Comparison of ENCODE assay signal across 8 cellular contexts in the genomic region with DNA sequence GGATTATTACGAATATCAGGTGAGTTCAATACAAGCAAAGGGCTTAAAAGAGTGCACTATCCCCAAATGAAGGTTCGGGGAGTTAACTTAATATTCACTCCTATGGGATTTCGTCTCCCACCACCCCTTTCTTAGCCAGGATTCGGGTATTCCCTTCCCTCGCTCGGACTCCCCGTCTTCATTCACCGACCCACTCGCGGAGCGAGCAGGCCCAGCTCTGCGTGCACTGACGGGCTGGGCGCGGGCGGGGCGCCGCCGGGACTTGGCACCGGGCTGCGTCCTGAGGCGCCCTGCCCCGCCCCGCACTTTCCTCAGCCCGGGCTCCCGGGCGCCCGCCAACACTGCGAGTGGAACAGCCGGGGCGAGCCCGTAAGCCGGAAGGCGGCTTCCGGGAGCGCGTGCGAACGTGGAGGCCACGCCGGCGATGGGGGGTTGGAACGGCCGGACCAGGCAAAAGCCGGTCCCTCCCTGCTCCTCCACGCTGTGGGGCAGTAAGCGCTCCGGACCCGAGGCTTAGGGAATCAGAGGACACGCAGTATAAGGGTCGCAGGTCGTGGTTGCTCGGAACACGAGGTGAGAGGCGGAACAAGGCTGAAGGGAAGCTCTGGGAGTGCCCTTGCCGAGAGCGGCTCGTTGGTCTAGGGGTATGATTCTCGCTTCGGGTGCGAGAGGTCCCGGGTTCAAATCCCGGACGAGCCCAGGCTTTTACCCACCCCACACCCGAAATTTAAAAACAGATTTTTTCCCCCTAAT. TPM values are rescaled to one million over a fixed set of nuclear protein-coding genes. Genes with fewer than 3 reads are reported as not detected.
A peak's percentile ranks its signal among the peaks of the same experiment; 100 is the strongest.
DNase-seq lines count a peak whose midpoint lies in the region; ATAC-seq and TF ChIP-seq lines count a peak whose summit lies in the region.

No MANE protein-coding gene starts in this region.

- no peak overlapping the region for H2BK15ac ChIP-seq in H9 (ENCODE audit: low read depth, low read length)
- peak overlapping the region; percentile 56 for H2BK15ac ChIP-seq in neuronal stem cell (ENCODE audit: low read length)

- H3K4ac ChIP-seq in H9 (ENCODE audit: low read depth, low read length) (no peak overlapping the region), neuronal stem cell (ENCODE audit: low read length) (no peak overlapping the region)

- H3K9me3 Mint-ChIP-seq in H9: peaks cover 2 to 7% of the 10 kb centered on the region in 2 experiments; a peak in 2 of 5 replicates

- no CpG with 5 or more reads among the region's 65 CpGs for WGBS in H9 (ENCODE audit: extremely low coverage, insufficient read length, low lambda C conversion rate)
- WGBS in neuronal stem cell (ENCODE audit: extremely low coverage in 2 of 2, insufficient read length in 2 of 2, insufficient replicate concordance in 1 of 2), 2 donors: no CpG with 5 or more reads among the region's 65 CpGs

- no peak overlapping the region for H2BK20ac ChIP-seq in H9 (ENCODE audit: low read depth, low read length, poor library complexity, severe bottlenecking)

- H3K4me1 ChIP-seq in ES-I3 (ENCODE audit: insufficient read depth, low read length): peaks cover 12% of the 10 kb centered on the region; the same call in 1 of the 2 replicates
- H3K4me1 ChIP-seq in H9 (ENCODE audit: insufficient read depth, low read length): 0 out of 2 replicates have a peak, but pooled peaks cover 4% of the 10 kb centered on the region
- no peaks in the 10 kb centered on the region for H3K4me1 ChIP-seq in RWPE2 (ENCODE audit: insufficient read depth, poor library complexity, severe bottlenecking)
- no peaks in the 10 kb centered on the region for H3K4me1 ChIP-seq in foreskin keratinocyte
- peaks cover 3 to 4% of the 10 kb centered on the region in 2 donors for H3K4me1 ChIP-seq in neuronal stem cell (ENCODE audit: control insufficient read depth in 2 of 2, insufficient read depth in 1 of 2, low read depth in 1 of 2, low read length in 2 of 2)
- peaks cover 0 to 28% (median 23%) of the 10 kb centered on the region in 5 donors for H3K4me1 ChIP-seq in subcutaneous abdominal adipose tissue (ENCODE audit: control insufficient read depth in 5 of 5, insufficient read depth in 5 of 5, low read length in 5 of 5)

- H3K79me2 ChIP-seq in H9 (ENCODE audit: insufficient read depth, low read length): no peaks in the 10 kb centered on the region

- peak overlapping the region; percentile 80 for H3K14ac ChIP-seq in H9 (ENCODE audit: insufficient read depth, low read length)
- no peak overlapping the region for H3K14ac ChIP-seq in neuronal stem cell (ENCODE audit: low read length)

- peak overlapping the region; percentile 72 to 83 (median 78); a peak in 4 of 7 replicates for H3K27ac Mint-ChIP-seq in H9

- H3K23me2 ChIP-seq in H9 (ENCODE audit: insufficient read length, low read depth, low read length, poor library complexity, severe bottlenecking): peaks cover 5% of the 10 kb centered on the region

- H3K36me3 ChIP-seq in ES-I3 (ENCODE audit: insufficient read depth, low read length): no peaks in the 10 kb centered on the region
- H3K36me3 ChIP-seq in RWPE2 (ENCODE audit: low read depth): no peaks in the 10 kb centered on the region
- H3K36me3 ChIP-seq in neuronal stem cell (replicated peaks in 1 of 2; ENCODE audit: control insufficient read depth in 2 of 2, insufficient read depth in 2 of 2, low read length in 2 of 2): no peaks in the 10 kb centered on the region
- no peaks in the 10 kb centered on the region for H3K36me3 ChIP-seq in subcutaneous abdominal adipose tissue (ENCODE audit: control insufficient read depth in 5 of 5, insufficient read depth in 5 of 5, low read length in 5 of 5)

- H3T11ph ChIP-seq in H9 (ENCODE audit: low read length): no peak overlapping the region

- TF ChIP-seq CTCF in H9 (conservative IDR thresholded peaks at IDR 0.05) (no peak), RWPE2 (IDR thresholded peaks at IDR 0.05; ENCODE audit: poor library complexity, severe bottlenecking) (no peak), foreskin keratinocyte (conservative IDR thresholded peaks at IDR 0.05) (no peak)

- no peak overlapping the region for H2AFZ ChIP-seq in H9 (ENCODE audit: low read length)
- H2AFZ ChIP-seq in neuronal stem cell (ENCODE audit: low read length): peak overlapping the region; percentile 96

- peak overlapping the region; percentile 97 for H3K4me3 ChIP-seq in RWPE2 (ENCODE audit: severe bottlenecking)
- peak overlapping the region; percentile 76 to 91 for H3K4me3 ChIP-seq in neuronal stem cell (ENCODE audit: low read length in 2 of 2)
- H3K4me3 ChIP-seq in subcutaneous abdominal adipose tissue (ENCODE audit: low read depth in 1 of 5, low read length in 5 of 5): peak overlapping the region; percentile 76 to 89 (median 82)

- no peaks in the 10 kb centered on the region for H3K9me3 ChIP-seq in ES-I3 (ENCODE audit: control insufficient read depth, insufficient read depth, low read length)
- no peaks in the 10 kb centered on the region for H3K9me3 ChIP-seq in H9 (ENCODE audit: control insufficient read depth, low read depth, low read length)
- H3K9me3 ChIP-seq in RWPE2 (ENCODE audit: severe bottlenecking): no peaks in the 10 kb centered on the region
- H3K9me3 ChIP-seq in neuronal stem cell (replicated peaks in 1 of 2; ENCODE audit: control insufficient read depth in 2 of 2, insufficient read depth in 1 of 2, low read depth in 1 of 2, low read length in 2 of 2): no peaks in the 10 kb centered on the region
- H3K9me3 ChIP-seq in subcutaneous abdominal adipose tissue (ENCODE audit: control insufficient read depth in 5 of 5, low read length in 5 of 5): no peaks in the 10 kb centered on the region

- DNase-seq in H9: peak; percentile 86
- DNase-seq in M059J (ENCODE audit: low read depth): peak; percentile 77
- peak; percentile 79 for DNase-seq in RWPE2 (ENCODE audit: low spot score)
- DNase-seq in activated gamma-delta T cell (lab: John Stamatoyannopoulos, UW): peak; percentile 67
- DNase-seq in foreskin keratinocyte: peak; percentile 54 to 80
- DNase-seq in neuronal stem cell (ENCODE audit: low spot score): peak; percentile 93

- H4K8ac ChIP-seq in H9 (replicated peaks; ENCODE audit: insufficient read length, low read depth, low read length): no peak overlapping the region
- H4K8ac ChIP-seq in neuronal stem cell (ENCODE audit: low read depth, low read length): no peak overlapping the region

- no peak overlapping the region for H3K27ac ChIP-seq in H9 (ENCODE audit: insufficient read length, low read depth, low read length)
- peak overlapping the region; percentile 61 for H3K27ac ChIP-seq in RWPE2 (ENCODE audit: poor library complexity, severe bottlenecking)
- H3K27ac ChIP-seq in foreskin keratinocyte: peak overlapping the region; percentile 70
- no peak overlapping the region for H3K27ac ChIP-seq in neuronal stem cell (replicated peaks; ENCODE audit: low read length)
- peak overlapping the region; percentile 85 for H3K27ac ChIP-seq in subcutaneous abdominal adipose tissue (ENCODE audit: low read depth, low read length)

- H4K20me1 ChIP-seq in H9 (ENCODE audit: control insufficient read depth, insufficient read depth, insufficient read length): no peaks in the 10 kb centered on the region

- peaks cover 21 to 34% of the 10 kb centered on the region in 2 experiments for H3K4me1 Mint-ChIP-seq in H9

- H3K18ac ChIP-seq in H9 (ENCODE audit: insufficient read length, low read depth, low read length) (peak overlapping the region; percentile 67), neuronal stem cell (ENCODE audit: low read length) (peak overlapping the region; percentile 95)

- peaks cover 27% of the 10 kb centered on the region for H3K27me3 Mint-ChIP-seq in H9 (ENCODE audit: low read depth)

- no peak overlapping the region for H2AK5ac ChIP-seq in H9 (ENCODE audit: insufficient read length, low read length)
- no peak overlapping the region for H2AK5ac ChIP-seq in neuronal stem cell (ENCODE audit: low read depth, low read length)

- H3K4me2 ChIP-seq in H9 (ENCODE audit: insufficient read depth, insufficient read length, low read length) (peak overlapping the region; percentile 49), neuronal stem cell (ENCODE audit: insufficient read depth, low read length, poor library complexity, severe bottlenecking) (peak overlapping the region; percentile 85)

- H3K4me3 Mint-ChIP-seq in H9: peak overlapping the region; percentile 87 to 89

- H2BK12ac ChIP-seq in H9 (ENCODE audit: insufficient read length, low read depth, low read length) (no peak overlapping the region), neuronal stem cell (ENCODE audit: low read length) (peak overlapping the region; percentile 30)

- H3K36me3 Mint-ChIP-seq in H9 (ENCODE audit: insufficient read depth in 1 of 3, low read depth in 3 of 3): peaks cover 0 to 2% (median 0%) of the 10 kb centered on the region in 3 experiments; a peak in 2 of 7 replicates

- H2BK5ac ChIP-seq in H9 (ENCODE audit: insufficient read length, low read length): no peak overlapping the region
- H2BK5ac ChIP-seq in neuronal stem cell (ENCODE audit: low read length): peak overlapping the region; percentile 68

- H2BK120ac ChIP-seq in H9 (ENCODE audit: low read depth, low read length, poor library complexity, severe bottlenecking) (no peak overlapping the region), neuronal stem cell (ENCODE audit: low read depth, low read length) (no peak overlapping the region)

- H3K9ac ChIP-seq in ES-I3 (ENCODE audit: low read depth, low read length): peak overlapping the region; percentile 78
- H3K9ac ChIP-seq in H9 (ENCODE audit: extremely low read depth, insufficient read length, low read length): peak overlapping the region; percentile 17
- H3K9ac ChIP-seq in neuronal stem cell (ENCODE audit: low read depth, low read length, poor library complexity): peak overlapping the region; percentile 96
- peak overlapping the region; percentile 17 to 89 (median 79) for H3K9ac ChIP-seq in subcutaneous abdominal adipose tissue (ENCODE audit: low read length in 5 of 5)

- H3K56ac ChIP-seq in H9 (ENCODE audit: insufficient read length, low read depth, low read length): no peak overlapping the region

- ATAC-seq in RWPE2 (ENCODE audit: low read depth): peak; percentile 78
- ATAC-seq in foreskin keratinocyte: peak; percentile 80

- no peak overlapping the region for H4K5ac ChIP-seq in H9 (ENCODE audit: insufficient read length, low read depth, low read length)

- H3K23ac ChIP-seq in H9 (ENCODE audit: insufficient read length, low read depth, low read length): no peak overlapping the region
- H3K23ac ChIP-seq in neuronal stem cell (ENCODE audit: low read depth, low read length, poor library complexity): peak overlapping the region; percentile 65

- no peaks in the 10 kb centered on the region for H3K79me1 ChIP-seq in H9 (ENCODE audit: insufficient read depth, low read depth, low read length, poor library complexity, severe bottlenecking)
- H3K79me1 ChIP-seq in neuronal stem cell (ENCODE audit: low read depth, low read length): no peaks in the 10 kb centered on the region

- H4K91ac ChIP-seq in H9 (ENCODE audit: insufficient read length, low read depth, low read length): no peak overlapping the region
- H4K91ac ChIP-seq in neuronal stem cell (ENCODE audit: low read depth, low read length, poor library complexity): peak overlapping the region; percentile 96

- no peaks in the 10 kb centered on the region; the same call in 1 of the 2 replicates for H3K27me3 ChIP-seq in H9 (ENCODE audit: insufficient read depth, low read length)
- no peaks in the 10 kb centered on the region for H3K27me3 ChIP-seq in RWPE2 (ENCODE audit: insufficient read depth, poor library complexity, severe bottlenecking)
- no peaks in the 10 kb centered on the region for H3K27me3 ChIP-seq in foreskin keratinocyte
- H3K27me3 ChIP-seq in neuronal stem cell (ENCODE audit: control insufficient read depth in 3 of 3, insufficient read depth in 3 of 3, low read depth in 1 of 3, low read length in 3 of 3): peaks cover 0 to 19% (median 6%) of the 10 kb centered on the region in 3 experiments
- no peaks in the 10 kb centered on the region for H3K27me3 ChIP-seq in subcutaneous abdominal adipose tissue (ENCODE audit: control insufficient read depth in 5 of 5, insufficient read depth in 4 of 5, low read length in 5 of 5)

RNA-seq across cellular contexts. Expression of gene MPZL1, which starts 7.5 kb away (rescaled TPM):
- total RNA-seq in H9 (2021) (60.7 and 68.6 TPM in 2 replicates), foreskin keratinocyte (125 TPM in 2 replicates)
- 79.3 and 110 TPM in 2 replicates for total RNA-seq in M059J (2014; rRNA removed; shearing (Covaris generic))
- 71.4 and 86.1 TPM in 2 replicates for polyA plus RNA-seq in foreskin keratinocyte
- 78.4 TPM for polyA plus RNA-seq in neuronal stem cell (2013, experiment 1 of 2)
- 81.9 TPM for polyA plus RNA-seq in neuronal stem cell (2013, experiment 2 of 2)

Comparison
In these comparisons a context has a peak if more than half of its experiments do, and no peak if none do; other contexts are left out.
1. H3K9ac ChIP-seq: peak in every context shown above with its lines; median percentile 96 in neuronal stem cell; 79 in subcutaneous abdominal adipose tissue; 78 in ES-I3; 17 in H9.
2. H3K27ac ChIP-seq: peak in RWPE2 (single experiment), foreskin keratinocyte (single experiment) and subcutaneous abdominal adipose tissue (single experiment); none in H9 (single experiment) and neuronal stem cell (single experiment).
3. Peak in every context shown above with its lines, with median percentiles within 50 percentile points of each other: DNase-seq and H3K4me3 ChIP-seq.